8 cellular contexts compared by ENCODE assay signal in genomic region chr3:30606301-30607031, GRCh38. TPM values are rescaled to one million over a fixed set of nuclear protein-coding genes. Genes with fewer than 3 reads are reported as not detected.
DNase-seq lines count a peak whose midpoint lies in the region; ATAC-seq and TF ChIP-seq lines count a peak whose summit lies in the region.

TGFBR2 (plus strand) TSS chr3:30606601; CDS start chr3:30606884, 283 bp downstream.

- intact Hi-C loops in colonic mucosa (cut with DNase I): no loop called here

- TF ChIP-seq CTCF in colonic mucosa (IDR thresholded peaks at IDR 0.05): no peak

- no peaks in the 10 kb centered on the region for H3K9me3 ChIP-seq in colonic mucosa

- H3K4me1 ChIP-seq in colonic mucosa: no peaks in the 10 kb centered on the region

- H3K36me3 ChIP-seq in colonic mucosa: no peaks in the 10 kb centered on the region

- peak within 1 kb of the TSS; percentile 99 for H3K27ac ChIP-seq in colonic mucosa
- peak within 1 kb of the TSS; percentile 89 for H3K27ac ChIP-seq in layer of hippocampus (ENCODE audit: low read depth, low read length)

- no peaks in the 10 kb centered on the region for H3K27me3 ChIP-seq in colonic mucosa
- H3K27me3 ChIP-seq in layer of hippocampus (ENCODE audit: control insufficient read depth, insufficient read depth, low read length): no peaks in the 10 kb centered on the region

- peak within 1 kb of the TSS; percentile 89 for H3K4me3 ChIP-seq in colonic mucosa

- peak within 1 kb of the TSS; percentile 76 to 98 for H3K9ac ChIP-seq in colonic mucosa (ENCODE audit: low read depth in 2 of 2, low read length in 2 of 2)

- ATAC-seq in HG02885 (IDR thresholded peaks at IDR 0.05; ENCODE audit: poor library complexity, unreplicated experiment): peak; percentile 78

- DNase-seq in NCI-H1694 treated with DMSO at 0.1 percent for 48 hours (lab: John Stamatoyannopoulos, UW) (peak; percentile 4), NCI-H1694 (lab: John Stamatoyannopoulos, UW) (no peak), NCI-H226 (peak; percentile 93), colonic mucosa (peak; percentile 93)
- peak; percentile 84 to 87 for DNase-seq in activated CD4-positive, alpha-beta T cell treated with anti-CD3 and anti-CD28 coated beads for 4 hours
- DNase-seq in stimulated activated CD4-positive, alpha-beta T cell treated with anti-CD3 and anti-CD28 coated beads, Interleukin-1b, Interleukin-23, amount 100 ng/mL, for 4 hours (ENCODE audit: low read depth in 2 of 2): peak; percentile 70 to 77

RNA-seq across cellular contexts. Expression of gene TGFBR2, which starts in this region (rescaled TPM):
- total RNA-seq in colonic mucosa: 10 to 100 TPM; 32.4 to 53.5 TPM
